In genomic region chr3:4600526-4600925, GRCh38 we compare ENCODE assay signal across 20 cellular contexts.
"Had no signal": no experiment of that assay in that cellular context is flagged by ENCODE, and none has a peak within 500 bp of the region (broad histone marks: within the 10 kb centered on the region; RNA-seq: fewer than 3 reads in every experiment).

No MANE protein-coding gene starts in this region.

- H3K4me3 Mint-ChIP-seq: central memory CD8-positive, alpha-beta T cell; natural killer cell treated with Interleukin-12 subunit alpha and Interleukin-12 subunit beta and Interleukin-15 and Interleukin-18, amount 100 ng/mL, for 72 hours; stimulated activated memory B cell treated with anti-CD40 and anti-IgM and Interleukin-4, amounts not matched to agents 10 μg/mL and 1 μg/mL and 100 μg/mL, for 72 hours; stimulated activated naive CD8-positive, alpha-beta T cell treated with anti-CD3 and anti-CD28 coated beads, Interleukin-15, amount 100 ng/mL, for 72 hours had no signal

- H3K36me3 ChIP-seq: esophagus squamous epithelium, neutrophil, right lobe of liver, spleen, thoracic aorta, transverse colon had no signal

- H3K27ac Mint-ChIP-seq: natural killer cell treated with Interleukin-12 subunit alpha and Interleukin-12 subunit beta and Interleukin-15 and Interleukin-18, amount 100 ng/mL, for 72 hours; stimulated activated memory B cell treated with anti-CD40 and anti-IgM and Interleukin-4, amounts not matched to agents 10 μg/mL and 1 μg/mL and 100 μg/mL, for 72 hours; stimulated activated naive CD8-positive, alpha-beta T cell treated with anti-CD3 and anti-CD28 coated beads, Interleukin-15, amount 100 ng/mL, for 72 hours had no signal

- H3K9me3 Mint-ChIP-seq: central memory CD8-positive, alpha-beta T cell; natural killer cell treated with Interleukin-12 subunit alpha and Interleukin-12 subunit beta and Interleukin-15 and Interleukin-18, amount 100 ng/mL, for 72 hours had no signal

- H3K27ac ChIP-seq: esophagus squamous epithelium, neutrophil, psoas muscle, right lobe of liver, spleen, thoracic aorta, transverse colon had no signal

- H3K27me3 Mint-ChIP-seq: central memory CD8-positive, alpha-beta T cell; natural killer cell treated with Interleukin-12 subunit alpha and Interleukin-12 subunit beta and Interleukin-15 and Interleukin-18, amount 100 ng/mL, for 72 hours; stimulated activated memory B cell treated with anti-CD40 and anti-IgM and Interleukin-4, amounts not matched to agents 10 μg/mL and 1 μg/mL and 100 μg/mL, for 72 hours; stimulated activated naive CD8-positive, alpha-beta T cell treated with anti-CD3 and anti-CD28 coated beads, Interleukin-15, amount 100 ng/mL, for 72 hours had no signal

- H3K36me3 Mint-ChIP-seq: natural killer cell treated with Interleukin-12 subunit alpha and Interleukin-12 subunit beta and Interleukin-15 and Interleukin-18, amount 100 ng/mL, for 72 hours had no signal

- ATAC-seq: left colon; natural killer cell treated with Interleukin-12 subunit alpha and Interleukin-12 subunit beta and Interleukin-15 and Interleukin-18, amount 100 ng/mL, for 72 hours; psoas muscle; right lobe of liver; stimulated activated memory B cell treated with anti-CD40 and anti-IgM and Interleukin-4, amounts not matched to agents 10 μg/mL and 1 μg/mL and 100 μg/mL, for 72 hours; stimulated activated naive CD8-positive, alpha-beta T cell treated with anti-CD3 and anti-CD28 coated beads, Interleukin-15, amount 100 ng/mL, for 72 hours had no signal

- H3K9me3 ChIP-seq: esophagus squamous epithelium, neutrophil, psoas muscle, right lobe of liver, spleen, thoracic aorta, transverse colon had no signal

- H3K4me3 ChIP-seq: esophagus squamous epithelium, psoas muscle, right lobe of liver, spleen, thoracic aorta, transverse colon had no signal

- H3K27me3 ChIP-seq: esophagus squamous epithelium, neutrophil, right lobe of liver, spleen, transverse colon had no signal

- DNase-seq: esophagus squamous epithelium; foreskin melanocyte; head of caudate nucleus; hippocampal formation; left colon; mesendoderm; psoas muscle; retina; right lobe of liver; spleen; stimulated activated CD4-positive, alpha-beta T cell treated with anti-CD3 and anti-CD28 coated beads, Interleukin-15, amount 100 ng/mL, for 24 hours; stimulated activated CD4-positive, alpha-beta T cell treated with anti-CD3 and anti-CD28 coated beads, Interleukin-1b, Interleukin-23, amount 100 ng/mL, for 48 hours; stimulated activated CD4-positive, alpha-beta T cell treated with anti-CD3 and anti-CD28 coated beads, Interleukin-4, amount 100 ng/mL, for 24 hours; stimulated activated naive CD8-positive, alpha-beta T cell treated with anti-CD3 and anti-CD28 coated beads, Interleukin-15, amount 100 ng/mL, for 72 hours; transverse colon had no signal

- H3K4me1 ChIP-seq: esophagus squamous epithelium, psoas muscle had no signal
